In genomic region chr6:161353208-161353613, GRCh38 we compare ENCODE assay signal across 10 cellular contexts.
A peak's percentile ranks its signal among the peaks of the same experiment; 100 is the strongest.
DNase-seq lines count a peak whose midpoint lies in the region; ATAC-seq and TF ChIP-seq lines count a peak whose summit lies in the region.
"Had no signal": no experiment of that assay in that cellular context is flagged by ENCODE, and none has a peak within 500 bp of the region (broad histone marks: within the 10 kb centered on the region; RNA-seq: fewer than 3 reads in every experiment).

No MANE protein-coding gene starts in this region.

- peaks cover 10% of the 10 kb centered on the region for H3K27me3 Mint-ChIP-seq in HFFc6 (ENCODE audit: insufficient read depth)
- H3K27me3 Mint-ChIP-seq: activated naive CD8-positive, alpha-beta T cell had no signal

- no peaks in the 10 kb centered on the region for H3K9me3 Mint-ChIP-seq in HFFc6

- TF ChIP-seq CTCF in HFFc6 (IDR thresholded peaks at IDR 0.05) (peak; percentile 19; the same call in 1 of the 2 replicates), cardiac muscle cell (IDR thresholded peaks at IDR 0.05; ENCODE audit: low read depth, low read length) (peak; percentile 34)

- ATAC-seq in HG02642 (IDR thresholded peaks at IDR 0.05; ENCODE audit: poor library complexity, unreplicated experiment): no peak

- no peaks in the 10 kb centered on the region for H3K36me3 ChIP-seq in cardiac muscle cell

- H3K4me1 ChIP-seq in cardiac muscle cell (ENCODE audit: low read depth): no peaks in the 10 kb centered on the region

- H3K9me3 ChIP-seq in cardiac muscle cell (ENCODE audit: low read depth): no peaks in the 10 kb centered on the region

- no peaks in the 10 kb centered on the region for H3K27me3 ChIP-seq in cardiac muscle cell

- H3K4me3 ChIP-seq in cardiac muscle cell: no peak overlapping the region

- H3K4me3 Mint-ChIP-seq in HFFc6: no peak overlapping the region
- H3K4me3 Mint-ChIP-seq: activated naive CD8-positive, alpha-beta T cell had no signal

- H3K27ac Mint-ChIP-seq in HFFc6: no peak overlapping the region
- H3K27ac Mint-ChIP-seq: activated naive CD8-positive, alpha-beta T cell had no signal

- no peaks in the 10 kb centered on the region for H3K36me3 Mint-ChIP-seq in HFFc6 (ENCODE audit: low read depth)
- H3K36me3 Mint-ChIP-seq: activated naive CD8-positive, alpha-beta T cell had no signal

- no peak for DNase-seq in HFFc6
- DNase-seq in SHP77 (lab: John Stamatoyannopoulos, UW): peak; percentile 34 to 49
- peak; percentile 39 to 49 for DNase-seq in cardiac muscle cell (ENCODE audit: low read depth in 1 of 2, low spot score in 1 of 2)
- peak; percentile 84 for DNase-seq in pons (ENCODE audit: low spot score)
- DNase-seq in activated effector memory CD4-positive, alpha-beta T cell treated with anti-CD3 and anti-CD28 coated beads, Interleukin-2, amount 50 U/mL, for 16 hours: no peak
- no peak for DNase-seq in MV-4-11 (lab: John Stamatoyannopoulos, UW)
- DNase-seq: GOT3, IMR-90 had no signal

- H3K4me1 Mint-ChIP-seq in HFFc6 (ENCODE audit: low read depth): peaks cover 7% of the 10 kb centered on the region; the same call in 1 of the 2 replicates

- no peak overlapping the region for H3K27ac ChIP-seq in cardiac muscle cell

Comparison
In these comparisons a context has a peak if more than half of its experiments do, and no peak if none do; other contexts are left out.
1. DNase-seq: peak in SHP77 (2 of 2), cardiac muscle cell (2 of 2) and pons (single experiment); none in HFFc6 (single experiment), activated effector memory CD4-positive, alpha-beta T cell treated with anti-CD3 and anti-CD28 coated beads, Interleukin-2, amount 50 U/mL, for 16 hours (single experiment) and MV-4-11 (single experiment).